Comparison of ENCODE assay signal across 1 cellular context in the genomic region with DNA sequence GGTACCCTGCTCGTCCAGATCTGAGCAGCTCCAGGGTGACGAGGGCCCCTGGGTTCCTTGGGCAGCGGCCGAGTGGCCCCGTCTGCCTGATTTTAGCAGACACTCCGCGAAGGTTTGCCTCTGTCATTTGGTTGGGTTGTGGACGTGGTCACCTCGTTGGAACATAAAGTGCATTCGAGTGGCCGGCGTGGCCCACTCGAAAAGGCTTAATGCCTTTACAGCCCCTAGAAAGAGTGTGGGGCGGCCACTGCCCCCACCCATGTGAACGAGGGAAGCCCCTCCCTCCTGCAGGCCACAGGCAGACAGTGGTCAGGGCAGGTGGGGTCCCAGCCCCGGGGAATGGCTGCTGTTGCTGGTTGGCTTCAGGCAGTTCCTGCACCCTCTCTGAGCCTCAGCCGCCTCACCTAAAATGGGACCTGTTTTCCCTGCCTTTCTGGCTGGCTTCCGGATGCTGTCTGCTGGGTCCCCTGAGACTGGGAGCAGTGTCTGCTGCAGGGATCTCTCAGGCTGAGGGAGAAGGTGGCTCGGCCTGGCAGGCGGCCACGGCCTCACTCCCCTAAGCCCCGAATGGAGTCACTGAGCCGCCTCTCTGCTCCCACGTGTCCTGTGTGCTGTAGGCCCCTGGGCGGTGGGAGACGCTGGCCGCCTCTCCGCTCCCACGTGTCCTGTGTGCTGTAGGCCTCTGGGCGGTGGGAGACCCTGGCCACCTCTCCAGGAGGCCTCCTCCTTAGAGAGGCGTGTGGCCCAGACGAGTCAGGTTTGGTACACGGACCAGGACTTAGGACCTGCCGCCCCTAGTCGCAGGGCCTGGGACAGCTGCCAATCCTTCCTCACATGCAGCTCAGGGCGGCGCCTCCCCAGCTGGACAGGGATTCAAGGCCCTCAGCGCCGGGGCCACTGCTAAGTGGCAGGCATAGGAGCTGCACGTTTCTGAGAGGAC.
TF ChIP-seq lines count a peak whose summit lies in the region.

No MANE protein-coding gene starts in this region.

TF ChIP-seq in K562, 482 proteins besides CTCF, POLR2A, EP300 and RAD21 (continued from another document):
- TF ChIP-seq, protein P1, sequence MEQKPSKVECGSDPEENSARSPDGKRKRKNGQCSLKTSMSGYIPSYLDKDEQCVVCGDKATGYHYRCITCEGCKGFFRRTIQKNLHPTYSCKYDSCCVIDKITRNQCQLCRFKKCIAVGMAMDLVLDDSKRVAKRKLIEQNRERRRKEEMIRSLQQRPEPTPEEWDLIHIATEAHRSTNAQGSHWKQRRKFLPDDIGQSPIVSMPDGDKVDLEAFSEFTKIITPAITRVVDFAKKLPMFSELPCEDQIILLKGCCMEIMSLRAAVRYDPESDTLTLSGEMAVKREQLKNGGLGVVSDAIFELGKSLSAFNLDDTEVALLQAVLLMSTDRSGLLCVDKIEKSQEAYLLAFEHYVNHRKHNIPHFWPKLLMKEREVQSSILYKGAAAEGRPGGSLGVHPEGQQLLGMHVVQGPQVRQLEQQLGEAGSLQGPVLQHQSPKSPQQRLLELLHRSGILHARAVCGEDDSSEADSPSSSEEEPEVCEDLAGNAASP (IDR thresholded peaks at IDR 0.05) = no peak
- TF ChIP-seq ZKSCAN3 (CRISPR knock-in tag; IDR thresholded peaks at IDR 0.05) (no peak), SMAD4 (CRISPR knock-in tag; conservative IDR thresholded peaks at IDR 0.05) (no peak), MYC (IDR thresholded peaks at IDR 0.05; ENCODE audit: low read depth, low read length) (no peak), MYC (CRISPR knock-in tag; IDR thresholded peaks at IDR 0.05; ENCODE audit: borderline replicate concordance, low read depth) (no peak), NRF1 (conservative IDR thresholded peaks at IDR 0.05 in 1 of 2, IDR thresholded peaks at IDR 0.05 in 1 of 2) (no peak), ZNF280B (CRISPR knock-in tag; IDR thresholded peaks at IDR 0.05) (no peak)
- TF ChIP-seq, protein P2, sequence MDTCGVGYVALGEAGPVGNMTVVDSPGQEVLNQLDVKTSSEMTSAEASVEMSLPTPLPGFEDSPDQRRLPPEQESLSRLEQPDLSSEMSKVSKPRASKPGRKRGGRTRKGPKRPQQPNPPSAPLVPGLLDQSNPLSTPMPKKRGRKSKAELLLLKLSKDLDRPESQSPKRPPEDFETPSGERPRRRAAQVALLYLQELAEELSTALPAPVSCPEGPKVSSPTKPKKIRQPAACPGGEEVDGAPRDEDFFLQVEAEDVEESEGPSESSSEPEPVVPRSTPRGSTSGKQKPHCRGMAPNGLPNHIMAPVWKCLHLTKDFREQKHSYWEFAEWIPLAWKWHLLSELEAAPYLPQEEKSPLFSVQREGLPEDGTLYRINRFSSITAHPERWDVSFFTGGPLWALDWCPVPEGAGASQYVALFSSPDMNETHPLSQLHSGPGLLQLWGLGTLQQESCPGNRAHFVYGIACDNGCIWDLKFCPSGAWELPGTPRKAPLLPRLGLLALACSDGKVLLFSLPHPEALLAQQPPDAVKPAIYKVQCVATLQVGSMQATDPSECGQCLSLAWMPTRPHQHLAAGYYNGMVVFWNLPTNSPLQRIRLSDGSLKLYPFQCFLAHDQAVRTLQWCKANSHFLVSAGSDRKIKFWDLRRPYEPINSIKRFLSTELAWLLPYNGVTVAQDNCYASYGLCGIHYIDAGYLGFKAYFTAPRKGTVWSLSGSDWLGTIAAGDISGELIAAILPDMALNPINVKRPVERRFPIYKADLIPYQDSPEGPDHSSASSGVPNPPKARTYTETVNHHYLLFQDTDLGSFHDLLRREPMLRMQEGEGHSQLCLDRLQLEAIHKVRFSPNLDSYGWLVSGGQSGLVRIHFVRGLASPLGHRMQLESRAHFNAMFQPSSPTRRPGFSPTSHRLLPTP (IDR thresholded peaks at IDR 0.05; ENCODE audit: borderline replicate concordance, extremely low read depth, insufficient read length) = no peak
- TF ChIP-seq, protein P3, sequence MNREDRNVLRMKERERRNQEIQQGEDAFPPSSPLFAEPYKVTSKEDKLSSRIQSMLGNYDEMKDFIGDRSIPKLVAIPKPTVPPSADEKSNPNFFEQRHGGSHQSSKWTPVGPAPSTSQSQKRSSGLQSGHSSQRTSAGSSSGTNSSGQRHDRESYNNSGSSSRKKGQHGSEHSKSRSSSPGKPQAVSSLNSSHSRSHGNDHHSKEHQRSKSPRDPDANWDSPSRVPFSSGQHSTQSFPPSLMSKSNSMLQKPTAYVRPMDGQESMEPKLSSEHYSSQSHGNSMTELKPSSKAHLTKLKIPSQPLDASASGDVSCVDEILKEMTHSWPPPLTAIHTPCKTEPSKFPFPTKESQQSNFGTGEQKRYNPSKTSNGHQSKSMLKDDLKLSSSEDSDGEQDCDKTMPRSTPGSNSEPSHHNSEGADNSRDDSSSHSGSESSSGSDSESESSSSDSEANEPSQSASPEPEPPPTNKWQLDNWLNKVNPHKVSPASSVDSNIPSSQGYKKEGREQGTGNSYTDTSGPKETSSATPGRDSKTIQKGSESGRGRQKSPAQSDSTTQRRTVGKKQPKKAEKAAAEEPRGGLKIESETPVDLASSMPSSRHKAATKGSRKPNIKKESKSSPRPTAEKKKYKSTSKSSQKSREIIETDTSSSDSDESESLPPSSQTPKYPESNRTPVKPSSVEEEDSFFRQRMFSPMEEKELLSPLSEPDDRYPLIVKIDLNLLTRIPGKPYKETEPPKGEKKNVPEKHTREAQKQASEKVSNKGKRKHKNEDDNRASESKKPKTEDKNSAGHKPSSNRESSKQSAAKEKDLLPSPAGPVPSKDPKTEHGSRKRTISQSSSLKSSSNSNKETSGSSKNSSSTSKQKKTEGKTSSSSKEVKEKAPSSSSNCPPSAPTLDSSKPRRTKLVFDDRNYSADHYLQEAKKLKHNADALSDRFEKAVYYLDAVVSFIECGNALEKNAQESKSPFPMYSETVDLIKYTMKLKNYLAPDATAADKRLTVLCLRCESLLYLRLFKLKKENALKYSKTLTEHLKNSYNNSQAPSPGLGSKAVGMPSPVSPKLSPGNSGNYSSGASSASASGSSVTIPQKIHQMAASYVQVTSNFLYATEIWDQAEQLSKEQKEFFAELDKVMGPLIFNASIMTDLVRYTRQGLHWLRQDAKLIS (CRISPR knock-in tag; IDR thresholded peaks at IDR 0.05) = no peak
